ENCODE assay signal across 9 cellular contexts in the genomic region with DNA sequence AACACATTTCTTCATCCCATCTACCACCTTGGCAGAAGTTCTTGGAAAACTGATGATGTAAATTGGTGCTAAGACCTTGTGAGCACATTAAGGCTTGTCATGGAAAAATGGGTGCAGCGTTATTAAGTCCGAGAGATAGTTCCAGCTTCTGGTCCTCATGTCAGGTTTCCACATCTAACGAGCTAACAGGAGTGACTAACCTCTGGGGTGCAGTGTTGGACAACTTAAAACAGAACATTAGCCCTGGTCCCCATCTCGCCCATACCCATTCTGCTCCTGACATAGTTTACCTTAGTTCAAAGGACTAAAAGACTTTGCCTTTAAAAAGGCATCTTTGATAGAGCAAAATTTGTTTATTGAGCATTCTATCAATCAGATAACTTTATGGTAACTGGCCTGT.
DNase-seq lines count a peak whose midpoint lies in the region; ATAC-seq, FAIRE-seq and TF ChIP-seq lines count a peak whose summit lies in the region.
"Had no signal": no experiment of that assay in that cellular context is flagged by ENCODE, and none has a peak within 500 bp of the region (broad histone marks: within the 10 kb centered on the region; RNA-seq: fewer than 3 reads in every experiment).

No MANE protein-coding gene starts in this region.

- 28 to 38% methylated on average over 4 of the region's 4 CpGs for WGBS in esophagus squamous epithelium, 2 donors

- intact Hi-C loops in esophagus squamous epithelium (cut with DNase I): no loop called here

- no peak overlapping the region for H3K27ac ChIP-seq in CD4-positive, CD25-positive, alpha-beta regulatory T cell (ENCODE audit: insufficient read depth, low read length, poor library complexity, severe bottlenecking)
- H3K27ac ChIP-seq in HEK293 (ENCODE audit: extremely low read depth, low read depth, low read length) (no peak overlapping the region), esophagus squamous epithelium (no peak overlapping the region)

- no peaks in the 10 kb centered on the region for H3K9me3 ChIP-seq in CD4-positive, CD25-positive, alpha-beta regulatory T cell (ENCODE audit: control insufficient read depth in 2 of 2, low read length in 2 of 2)
- H3K9me3 ChIP-seq in HEK293 (ENCODE audit: control insufficient read depth, insufficient read depth, low read depth, low read length) (no peaks in the 10 kb centered on the region), esophagus squamous epithelium (no peaks in the 10 kb centered on the region)

- H3K27me3 Mint-ChIP-seq in CD4-positive, CD25-positive, alpha-beta regulatory T cell: peaks cover 15% of the 10 kb centered on the region

- no peak for TF ChIP-seq POLR2A in GM12892 (IDR thresholded peaks at IDR 0.05; ENCODE audit: low read depth, low read length)
- TF ChIP-seq POLR2A in esophagus squamous epithelium (IDR thresholded peaks at IDR 0.05): no peak

- H3K4me1 ChIP-seq in CD4-positive, CD25-positive, alpha-beta regulatory T cell (ENCODE audit: control insufficient read depth, insufficient read depth, low read length, poor library complexity, severe bottlenecking): no peaks in the 10 kb centered on the region
- H3K4me1 ChIP-seq in HEK293 (ENCODE audit: control insufficient read depth, insufficient read depth, low read length): no peaks in the 10 kb centered on the region
- H3K4me1 ChIP-seq in esophagus squamous epithelium: no peaks in the 10 kb centered on the region

- TF ChIP-seq CTCF in HEK293 (tag by site-specific recombination; IDR thresholded peaks at IDR 0.05): peak; percentile 38
- peak in 1 of 6 experiments; percentile 22 for TF ChIP-seq CTCF in esophagus squamous epithelium (IDR thresholded peaks at IDR 0.05)

- peak in 2 of 3 donors; percentile 19 to 23 for DNase-seq in CD4-positive, CD25-positive, alpha-beta regulatory T cell
- peak; percentile 48 for DNase-seq in SW480 (ENCODE audit: low spot score)
- peak; percentile 70 for DNase-seq in left kidney (ENCODE audit: low read depth, low spot score)
- DNase-seq in GM12892 (ENCODE audit: insufficient read length): no peak
- no peak for DNase-seq in stimulated activated naive CD4-positive, alpha-beta T cell (lab: John Stamatoyannopoulos, UW)
- no peak for DNase-seq in esophagus squamous epithelium (lab: John Stamatoyannopoulos, UW)
- DNase-seq: activated T-cell treated with anti-CD3 and anti-CD28 coated beads, Interleukin-2, amount 50 U/mL, for 1 hour had no signal

- FAIRE-seq in GM12892 (lab: Jason Lieb, UNC): no peak

- no peaks in the 10 kb centered on the region for H3K27me3 ChIP-seq in CD4-positive, CD25-positive, alpha-beta regulatory T cell (ENCODE audit: control insufficient read depth, insufficient read depth, low read length)
- peaks cover 0 to 16% (median 0%) of the 10 kb centered on the region in 4 donors for H3K27me3 ChIP-seq in esophagus squamous epithelium

- H3K27ac Mint-ChIP-seq in CD4-positive, CD25-positive, alpha-beta regulatory T cell: no peak overlapping the region

- H3K36me3 ChIP-seq in CD4-positive, CD25-positive, alpha-beta regulatory T cell (ENCODE audit: control insufficient read depth, insufficient read depth, low read length): no peaks in the 10 kb centered on the region
- H3K36me3 ChIP-seq in HEK293 (ENCODE audit: control insufficient read depth in 2 of 2, insufficient read depth in 1 of 2, low read length in 2 of 2) (no peaks in the 10 kb centered on the region), esophagus squamous epithelium (no peaks in the 10 kb centered on the region)

- no peak overlapping the region for H3K4me3 Mint-ChIP-seq in CD4-positive, CD25-positive, alpha-beta regulatory T cell

- peaks cover 0 to 1% (median 0%) of the 10 kb centered on the region in 4 donors for H3K4me1 Mint-ChIP-seq in CD4-positive, CD25-positive, alpha-beta regulatory T cell

- no peak overlapping the region for H3K4me3 ChIP-seq in CD4-positive, CD25-positive, alpha-beta regulatory T cell (ENCODE audit: low read depth, low read length)
- H3K4me3 ChIP-seq in HEK293 (ENCODE audit: low read depth, low read length): no peak overlapping the region
- no peak overlapping the region for H3K4me3 ChIP-seq in esophagus squamous epithelium

- CTCF ChIA-PET in HEK293 (lab: Yijun Ruan, JAX): interaction anchor here (0.6 to 1.7 kb wide), 7 partner anchors 9 to 310 kb away, joined by 3 to 10 read pairs (median 3); no protein-coding TSS in a partner anchor

- H3K36me3 Mint-ChIP-seq in CD4-positive, CD25-positive, alpha-beta regulatory T cell: no peaks in the 10 kb centered on the region

- H3K9me3 Mint-ChIP-seq in CD4-positive, CD25-positive, alpha-beta regulatory T cell: no peaks in the 10 kb centered on the region

- ATAC-seq in CD4-positive, CD25-positive, alpha-beta regulatory T cell (ENCODE audit: low read depth in 2 of 2): no peak
- ATAC-seq in GM18861 (IDR thresholded peaks at IDR 0.05; ENCODE audit: unreplicated experiment): no peak

- POLR2A ChIA-PET in HEK293 (lab: Yijun Ruan, JAX): no interaction called here

TF ChIP-seq in HEK293, 187 proteins besides CTCF, POLR2A, EP300 and RAD21:
- no peak for TF ChIP-seq GLIS2 (tag by site-specific recombination; IDR thresholded peaks at IDR 0.05)
- TF ChIP-seq ZNF654 (tag by site-specific recombination; IDR thresholded peaks at IDR 0.05; ENCODE audit: low read depth): peak; percentile 57
- TF ChIP-seq ZNF571 (tag by site-specific recombination; IDR thresholded peaks at IDR 0.05): no peak
- TF ChIP-seq ZNF596 (tag by site-specific recombination; IDR thresholded peaks at IDR 0.05): no peak

Comparison
In these comparisons a context has a peak if more than half of its experiments do, and no peak if none do; other contexts are left out.
1. DNase-seq: peak in CD4-positive, CD25-positive, alpha-beta regulatory T cell (2 of 3), SW480 (single experiment) and left kidney (single experiment); none in GM12892 (single experiment), stimulated activated naive CD4-positive, alpha-beta T cell (0 of 6) and esophagus squamous epithelium (single experiment).